Comparison of ENCODE assay signal across 18 cellular contexts in genomic region chr20:45959956-45960630, GRCh38. TPM values are rescaled to one million over a fixed set of nuclear protein-coding genes. Genes with fewer than 3 reads are reported as not detected.
DNase-seq lines count a peak whose midpoint lies in the region; ATAC-seq, FAIRE-seq and TF ChIP-seq lines count a peak whose summit lies in the region.
"Had no signal": no experiment of that assay in that cellular context is flagged by ENCODE, and none has a peak within 500 bp of the region (broad histone marks: within the 10 kb centered on the region; RNA-seq: fewer than 3 reads in every experiment).

No MANE protein-coding gene starts in this region.

- H3K4ac ChIP-seq in mesendoderm (ENCODE audit: low read depth, low read length) = no peak overlapping the region

- FAIRE-seq in HTR-8/SVneo (lab: Jason Lieb, UNC) = peak; percentile 31
- FAIRE-seq: H1 had no signal

- ATAC-seq in GM19328 (IDR thresholded peaks at IDR 0.05; ENCODE audit: unreplicated experiment) = no peak

- no peak for TF ChIP-seq POLR2A in spleen (IDR thresholded peaks at IDR 0.05)

- no peak overlapping the region for H4K8ac ChIP-seq in mesendoderm (ENCODE audit: low read depth, low read length)

- intact Hi-C loops in spleen (cut with DNase I; ENCODE audit: low total_unique reads) = loop anchor here (10.0 kb wide), 1 partner anchor 145 kb away; the partner anchor contains the start of gene UBE2C

- peaks cover 66% of the 10 kb centered on the region for H3K36me3 Mint-ChIP-seq in endodermal cell (ENCODE audit: low read depth)

- H3K9ac ChIP-seq in endodermal cell (ENCODE audit: extremely low read depth, low read length, poor library complexity, severe bottlenecking) (no peak overlapping the region), mesendoderm (ENCODE audit: low read length) (no peak overlapping the region)

- H3K56ac ChIP-seq in mesendoderm (ENCODE audit: low read length) = no peak overlapping the region

- no peak overlapping the region for H2BK5ac ChIP-seq in mesendoderm (ENCODE audit: low read length)

- H3K23ac ChIP-seq in mesendoderm (ENCODE audit: low read length) = no peak overlapping the region

- no peak overlapping the region for H4K5ac ChIP-seq in mesendoderm (ENCODE audit: low read length)

- DNase-seq in GM12865 (ENCODE audit: low read depth) (peak; percentile 56), HTR-8/SVneo (ENCODE audit: insufficient read length, low spot score) (no peak), endodermal cell (peak; percentile 26), spleen (peak; percentile 31), mesendoderm (no peak), NCI-H82 treated with DMSO at 0.1 percent for 48 hours (lab: John Stamatoyannopoulos, UW; ENCODE audit: unreplicated experiment) (no peak)
- DNase-seq in activated T-cell treated with anti-CD3 and anti-CD28 coated beads, Interleukin-2, amount 50 U/mL, for 48 hours = no peak
- DNase-seq: activated CD4-positive, alpha-beta memory T cell treated with anti-CD3 and anti-CD28 coated beads for 36 hours; activated gamma-delta T cell; CD4-positive, CD25-positive, alpha-beta regulatory T cell; colonic mucosa; kidney glomerular epithelial cell; NCI-H1417 treated with DMSO at 0.1 percent for 48 hours had no signal

- H3K79me1 ChIP-seq in mesendoderm (ENCODE audit: low read length) = no peaks in the 10 kb centered on the region

- no peak overlapping the region for H3K4me2 ChIP-seq in mesendoderm (ENCODE audit: low read length)

- H2BK15ac ChIP-seq in mesendoderm (replicated peaks; ENCODE audit: low read depth) = no peak overlapping the region

- WGBS in endodermal cell (ENCODE audit: insufficient coverage in 1 of 2, insufficient read length in 1 of 2), 2 experiments = 92 to 95% methylated on average over 11 to 14 of the region's 14 CpGs
- 90 to 96% (median 95%) methylated on average over 13 to 14 of the region's 14 CpGs for WGBS in spleen, 5 donors
- WGBS in mesendoderm (ENCODE audit: extremely low coverage, insufficient coverage, low lambda C conversion rate) = no CpG with 5 or more reads among the region's 14 CpGs

- no peaks in the 10 kb centered on the region for H3K4me1 Mint-ChIP-seq in endodermal cell

- no peak overlapping the region for H3K18ac ChIP-seq in mesendoderm (ENCODE audit: low read length)

- H3K27ac ChIP-seq in endodermal cell (ENCODE audit: low read depth, low read length) (no peak overlapping the region), spleen (no peak overlapping the region), mesendoderm (ENCODE audit: low read depth, low read length) (no peak overlapping the region)
- H3K27ac ChIP-seq: colonic mucosa, HL-60, right atrium auricular region had no signal

- H3K27ac Mint-ChIP-seq in endodermal cell = no peak overlapping the region
- H3K27ac Mint-ChIP-seq: activated CD4-positive, alpha-beta memory T cell treated with anti-CD3 and anti-CD28 coated beads for 36 hours; CD4-positive, CD25-positive, alpha-beta regulatory T cell had no signal

- H3K27me3 ChIP-seq in endodermal cell (ENCODE audit: control insufficient read depth, insufficient read depth, low read length, poor library complexity, severe bottlenecking) (no peaks in the 10 kb centered on the region), spleen (replicated peaks in 1 of 7) (no peaks in the 10 kb centered on the region), mesendoderm (ENCODE audit: insufficient read depth, low read length, poor library complexity) (no peaks in the 10 kb centered on the region)
- H3K27me3 ChIP-seq: colonic mucosa, right atrium auricular region had no signal

- no peak for TF ChIP-seq CTCF in GM12865 (IDR thresholded peaks at IDR 0.05; ENCODE audit: insufficient read depth, low read depth, low read length, missing control alignments)
- TF ChIP-seq CTCF in endodermal cell (conservative IDR thresholded peaks at IDR 0.05) = no peak
- no peak for TF ChIP-seq CTCF in spleen (IDR thresholded peaks at IDR 0.05 in 8 of 11, conservative IDR thresholded peaks at IDR 0.05 in 3 of 11)

- no peak overlapping the region for H3K4me3 Mint-ChIP-seq in endodermal cell
- H3K4me3 Mint-ChIP-seq: activated CD4-positive, alpha-beta memory T cell treated with anti-CD3 and anti-CD28 coated beads for 36 hours; CD4-positive, CD25-positive, alpha-beta regulatory T cell had no signal

- H2AK5ac ChIP-seq in mesendoderm (ENCODE audit: low read length) = no peak overlapping the region

- peaks cover 75% of the 10 kb centered on the region for H3K36me3 ChIP-seq in endodermal cell (ENCODE audit: control insufficient read depth, insufficient read depth, low read length)
- H3K36me3 ChIP-seq in spleen = peaks cover 21 to 100% (median 95%) of the 10 kb centered on the region in 6 donors
- peaks cover 18% of the 10 kb centered on the region for H3K36me3 ChIP-seq in mesendoderm (ENCODE audit: control insufficient read depth, insufficient read depth, low read length)

- no peaks in the 10 kb centered on the region for H3K79me2 ChIP-seq in mesendoderm (ENCODE audit: control insufficient read depth, insufficient read depth, low read length)

- H3K9me3 ChIP-seq in endodermal cell (ENCODE audit: control insufficient read depth, low read length) = no peaks in the 10 kb centered on the region
- peaks cover 0 to 7% (median 0%) of the 10 kb centered on the region in 8 donors for H3K9me3 ChIP-seq in spleen
- H3K9me3 ChIP-seq: colonic mucosa, right atrium auricular region had no signal

- H2BK120ac ChIP-seq in mesendoderm (ENCODE audit: low read depth, low read length) = no peak overlapping the region

- H3K4me3 ChIP-seq in GM12865 (ENCODE audit: low read depth, low read length) (no peak overlapping the region), endodermal cell (ENCODE audit: low read length) (no peak overlapping the region), spleen (no peak overlapping the region), mesendoderm (ENCODE audit: low read length) (no peak overlapping the region)
- H3K4me3 ChIP-seq: colonic mucosa, right atrium auricular region had no signal

- H3K4me1 ChIP-seq in endodermal cell (ENCODE audit: control insufficient read depth, insufficient read depth, low read length) (no peaks in the 10 kb centered on the region), spleen (peaks cover 0 to 5% (median 0%) of the 10 kb centered on the region in 6 donors), mesendoderm (ENCODE audit: control insufficient read depth, low read depth, low read length) (no peaks in the 10 kb centered on the region)
- H3K4me1 ChIP-seq: colonic mucosa, right atrium auricular region had no signal

- H3K27me3 Mint-ChIP-seq in endodermal cell (ENCODE audit: insufficient read depth) = no peaks in the 10 kb centered on the region
- H3K27me3 Mint-ChIP-seq: activated CD4-positive, alpha-beta memory T cell treated with anti-CD3 and anti-CD28 coated beads for 36 hours; CD4-positive, CD25-positive, alpha-beta regulatory T cell had no signal

- no peaks in the 10 kb centered on the region for H3K9me3 Mint-ChIP-seq in endodermal cell
- H3K9me3 Mint-ChIP-seq: activated CD4-positive, alpha-beta memory T cell treated with anti-CD3 and anti-CD28 coated beads for 36 hours; CD4-positive, CD25-positive, alpha-beta regulatory T cell had no signal

RNA-seq across cellular contexts. Expression of gene ZNF335, which starts 11.9 kb away (rescaled TPM):
- total RNA-seq in endodermal cell (10 to 100 TPM; 18.3 to 21.0 TPM), spleen (10 to 100 TPM; 25.9 to 46.3 (median 33.8) TPM)
- polyA plus RNA-seq in endodermal cell (2013, experiment 1 of 2) = 14.5 TPM
- 12.8 TPM for polyA plus RNA-seq in endodermal cell (2013, experiment 2 of 2)
- 10 to 100 TPM in 2 of 3 donors, 1 to 10 TPM in 1; 8.2 to 17.9 (median 17.8) TPM for polyA plus RNA-seq in spleen
- polyA plus RNA-seq in mesendoderm (2013, experiment 1 of 2) = 10.9 TPM
- 10.4 TPM for polyA plus RNA-seq in mesendoderm (2013, experiment 2 of 2)

RNA-seq across cellular contexts. Expression of gene PCIF1, which starts 25.6 kb away (rescaled TPM):
- total RNA-seq in endodermal cell = 10 to 100 TPM; 22.0 to 34.5 TPM
- 40.7 TPM for polyA plus RNA-seq in endodermal cell (2013, experiment 1 of 2)
- 37.1 TPM for polyA plus RNA-seq in endodermal cell (2013, experiment 2 of 2)
- total RNA-seq in spleen = 10 to 100 TPM; 41.2 to 61.9 (median 52.4) TPM
- polyA plus RNA-seq in spleen = 10 to 100 TPM; 25.1 to 33.8 (median 31.0) TPM
- 21.6 TPM for polyA plus RNA-seq in mesendoderm (2013, experiment 1 of 2)
- polyA plus RNA-seq in mesendoderm (2013, experiment 2 of 2) = 20.1 TPM

RNA-seq across cellular contexts. Expression of gene PLTP, which starts 48.1 kb away (rescaled TPM):
- total RNA-seq in endodermal cell (100 to 1,000 TPM in 1 of 2 donors, 10 to 100 TPM in 1; 92.1 to 123 TPM), spleen (100 to 1,000 TPM in 2 of 7 donors, 10 to 100 TPM in 5; 19.2 to 430 (median 46.7) TPM)
- polyA plus RNA-seq in endodermal cell (2013, experiment 1 of 2) = 92.8 TPM
- 82.3 TPM for polyA plus RNA-seq in endodermal cell (2013, experiment 2 of 2)
- polyA plus RNA-seq in spleen = 10 to 100 TPM in 2 of 3 donors, 1 to 10 TPM in 1; 7.5 to 58.2 (median 16.7) TPM
- polyA plus RNA-seq in mesendoderm (2013, experiment 1 of 2) = 65.4 TPM
- 67.5 TPM for polyA plus RNA-seq in mesendoderm (2013, experiment 2 of 2)

RNA-seq across cellular contexts. Expression of gene MMP9, which starts 48.6 kb away (rescaled TPM):
- total RNA-seq in endodermal cell = under 1 TPM; 0.15 to 0.29 TPM
- polyA plus RNA-seq in endodermal cell (2013, experiment 1 of 2) = 0.32 TPM
- polyA plus RNA-seq in endodermal cell (2013, experiment 2 of 2) = 0.83 TPM
- 100 to 1,000 TPM in 5 of 7 donors, 10 to 100 TPM in 2; 75.2 to 295 (median 168) TPM for total RNA-seq in spleen
- 10 to 100 TPM; 33.3 to 49.7 (median 37.1) TPM for polyA plus RNA-seq in spleen
- polyA plus RNA-seq in mesendoderm (2013, experiment 1 of 2) = 6.3 TPM
- polyA plus RNA-seq in mesendoderm (2013, experiment 2 of 2) = 6.2 TPM
- total RNA-seq: osteocyte had no signal
- polyA plus RNA-seq: CD4-positive, CD25-positive, alpha-beta regulatory T cell had no signal

Comparison
In these comparisons a context has a peak if more than half of its experiments do, and no peak if none do; other contexts are left out.
1. DNase-seq: peak in GM12865 (single experiment), endodermal cell (single experiment) and spleen (single experiment); none in HTR-8/SVneo (single experiment), mesendoderm (single experiment), NCI-H82 treated with DMSO at 0.1 percent for 48 hours (single experiment) and activated T-cell treated with anti-CD3 and anti-CD28 coated beads, Interleukin-2, amount 50 U/mL, for 48 hours (0 of 2).